ENCODE assay signal across 23 cellular contexts in genomic region chr17:48258317-48258716, GRCh38.
"Had no signal": no experiment of that assay in that cellular context is flagged by ENCODE, and none has a peak within 500 bp of the region (broad histone marks: within the 10 kb centered on the region; RNA-seq: fewer than 3 reads in every experiment).

No MANE protein-coding gene starts in this region.

- H3K27ac ChIP-seq: hepatocyte, testis, vagina had no signal

- DNase-seq: activated CD4-positive, alpha-beta T cell treated with anti-CD3 and anti-CD28 coated beads for 4 hours; activated CD4-positive, alpha-beta T cell treated with anti-CD3 and anti-CD28 coated beads, Interleukin-2, amount 50 U/mL, for 48 hours; activated CD4-positive, CD25-positive, alpha-beta regulatory T cell; activated CD8-positive, alpha-beta memory T cell treated with anti-CD3 and anti-CD28 coated beads, Interleukin-2, amount 50 U/mL, for 48 hours; activated naive CD4-positive, alpha-beta T cell treated with Interleukin-2 at 50 U/mL for 16 hours; activated naive CD8-positive, alpha-beta T cell treated with anti-CD3 and anti-CD28 coated beads for 36 hours; activated T-cell treated with anti-CD3 and anti-CD28 coated beads, Interleukin-2, amount 50 U/mL, for 4 hours; central memory CD4-positive, alpha-beta T cell; dermis blood vessel endothelial cell; effector CD8-positive, alpha-beta T cell; glutamatergic neuron; left ventricle myocardium superior; mammary epithelial cell; midbrain; natural killer cell; retina; stimulated activated CD4-positive, alpha-beta T cell treated with anti-CD3 and anti-CD28 coated beads, Interleukin-2, amount 100 ng/mL, for 48 hours; stimulated activated CD8-positive, alpha-beta memory T cell treated with anti-CD3 and anti-CD28 coated beads, Interleukin-4, amount 100 ng/mL, for 48 hours; stimulated activated naive B cell treated with anti-CD40 and anti-IgM and Interleukin-4, amounts not matched to agents 10 μg/mL and 1 μg/mL and 100 μg/mL, for 72 hours; testis; trophoblast cell had no signal
